In the genomic region with DNA sequence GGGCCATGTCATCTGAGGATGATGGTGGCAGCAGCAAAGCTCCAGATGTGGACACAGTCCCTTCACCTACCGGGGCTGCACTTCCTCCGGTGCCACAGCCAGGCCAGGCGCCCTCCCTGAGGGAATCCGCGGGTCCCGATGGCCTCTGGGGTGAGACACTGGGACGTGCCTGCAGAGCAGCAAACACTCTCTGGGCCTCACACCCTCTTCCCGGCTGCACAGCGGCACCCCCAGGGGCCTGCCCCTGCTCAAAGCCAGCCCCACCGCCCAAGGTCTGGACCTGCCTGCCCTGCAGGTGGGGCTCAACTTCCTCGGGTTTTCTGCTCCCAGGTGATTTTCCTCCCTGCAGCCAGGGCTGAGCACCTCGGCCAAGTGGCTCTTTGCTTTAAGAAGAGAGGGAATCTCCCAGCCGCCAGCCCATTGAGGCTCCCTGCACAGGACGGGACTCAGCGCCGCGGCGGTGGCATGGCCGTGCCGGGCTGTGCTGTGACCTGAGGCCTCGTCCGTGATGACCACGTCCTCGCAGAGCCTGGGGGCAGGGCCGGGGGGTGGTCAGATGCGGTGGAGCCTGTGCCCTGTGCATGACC, we compare ENCODE assay signal across 2 cellular contexts.
A peak's percentile ranks its signal among the peaks of the same experiment; 100 is the strongest.
TF ChIP-seq lines count a peak whose summit lies in the region.

No MANE protein-coding gene starts in this region.

TF ChIP-seq in H1, 55 proteins besides CTCF, POLR2A, EP300 and RAD21 (continued from another document):
- TF ChIP-seq RBBP5 (IDR thresholded peaks at IDR 0.05; ENCODE audit: borderline replicate concordance, low read depth, low read length) (no peak), EZH2 (IDR thresholded peaks at IDR 0.05; ENCODE audit: low read depth, low read length, severe bottlenecking) (no peak), KDM4A (IDR thresholded peaks at IDR 0.05; ENCODE audit: low read depth, low read length, severe bottlenecking) (no peak), ASH2L (IDR thresholded peaks at IDR 0.05; ENCODE audit: low read length) (no peak), CBX8 (IDR thresholded peaks at IDR 0.05; ENCODE audit: borderline replicate concordance, low read depth, low read length) (no peak), SAP30 (IDR thresholded peaks at IDR 0.05; ENCODE audit: insufficient read depth, insufficient replicate concordance, low read length) (no peak), NANOG (IDR thresholded peaks at IDR 0.05; ENCODE audit: insufficient read depth, low read depth, low read length, poor library complexity, severe bottlenecking) (no peak)

TF ChIP-seq in HepG2, 621 proteins besides CTCF, POLR2A, EP300 and RAD21 (continued from another document and continues in another):
- TF ChIP-seq PHF8 (CRISPR knock-in tag; IDR thresholded peaks at IDR 0.05) (peak; percentile 42), MED1 (CRISPR knock-in tag; IDR thresholded peaks at IDR 0.05) (peak; percentile 34; the same call in 1 of the 2 replicates), ZFY (CRISPR knock-in tag; IDR thresholded peaks at IDR 0.05) (peak; percentile 63), ZNF331 (CRISPR knock-in tag; IDR thresholded peaks at IDR 0.05) (peak; percentile 65; the same call in 1 of the 2 replicates), NFKB2 (CRISPR knock-in tag; IDR thresholded peaks at IDR 0.05; ENCODE audit: borderline replicate concordance) (peak; percentile 40; the same call in 1 of the 2 replicates), ZNF768 (CRISPR knock-in tag; IDR thresholded peaks at IDR 0.05) (peak; percentile 55; the same call in 1 of the 2 replicates), NONO (IDR thresholded peaks at IDR 0.05) (no peak), NONO (CRISPR knock-in tag; conservative IDR thresholded peaks at IDR 0.05) (0 out of 2 replicates have a peak, but pooled peaks have one; percentile 12), ZNF501 (CRISPR knock-in tag; IDR thresholded peaks at IDR 0.05) (peak; percentile 39; the same call in 1 of the 2 replicates), ETV5 (CRISPR knock-in tag; IDR thresholded peaks at IDR 0.05; ENCODE audit: borderline replicate concordance) (peak; percentile 7; the same call in 1 of the 2 replicates), ZBTB38 (CRISPR knock-in tag; IDR thresholded peaks at IDR 0.05) (peak; percentile 28; the same call in 1 of the 2 replicates), FLYWCH1 (CRISPR knock-in tag; IDR thresholded peaks at IDR 0.05) (no peak), SIX1 (CRISPR knock-in tag; IDR thresholded peaks at IDR 0.05; ENCODE audit: borderline replicate concordance) (no peak), SNAPC2 (CRISPR knock-in tag; IDR thresholded peaks at IDR 0.05) (0 out of 2 replicates have a peak, but pooled peaks have one; percentile 42), PHF21A (CRISPR knock-in tag; IDR thresholded peaks at IDR 0.05) (0 out of 2 replicates have a peak, but pooled peaks have one; percentile 44), ZNF232 (CRISPR knock-in tag; IDR thresholded peaks at IDR 0.05; ENCODE audit: borderline replicate concordance) (0 out of 2 replicates have a peak, but pooled peaks have one; percentile 2), KDM5B (CRISPR knock-in tag; IDR thresholded peaks at IDR 0.05; ENCODE audit: borderline replicate concordance) (peak; percentile 50; the same call in 1 of the 2 replicates), KDM2A (CRISPR knock-in tag; IDR thresholded peaks at IDR 0.05; ENCODE audit: borderline replicate concordance, low read depth) (0 out of 2 replicates have a peak, but pooled peaks have one; percentile 50), ZNF83 (CRISPR knock-in tag; IDR thresholded peaks at IDR 0.05; ENCODE audit: borderline replicate concordance) (0 out of 2 replicates have a peak, but pooled peaks have one; percentile 23), STAG1 (CRISPR knock-in tag; IDR thresholded peaks at IDR 0.05) (peak; percentile 53), ZFX (CRISPR knock-in tag; IDR thresholded peaks at IDR 0.05; ENCODE audit: low read depth) (peak; percentile 75), ASH2L (IDR thresholded peaks at IDR 0.05; ENCODE audit: insufficient read length, low read depth, low read length) (no peak), RORA (CRISPR knock-in tag; IDR thresholded peaks at IDR 0.05) (no peak), RBAK (CRISPR knock-in tag; IDR thresholded peaks at IDR 0.05) (peak; percentile 30; the same call in 1 of the 2 replicates), MTA1 (CRISPR knock-in tag; IDR thresholded peaks at IDR 0.05; ENCODE audit: borderline replicate concordance) (peak; percentile 41; the same call in 1 of the 2 replicates), SMC3 (IDR thresholded peaks at IDR 0.05; ENCODE audit: low read length) (no peak)
- TF ChIP-seq, protein P1, sequence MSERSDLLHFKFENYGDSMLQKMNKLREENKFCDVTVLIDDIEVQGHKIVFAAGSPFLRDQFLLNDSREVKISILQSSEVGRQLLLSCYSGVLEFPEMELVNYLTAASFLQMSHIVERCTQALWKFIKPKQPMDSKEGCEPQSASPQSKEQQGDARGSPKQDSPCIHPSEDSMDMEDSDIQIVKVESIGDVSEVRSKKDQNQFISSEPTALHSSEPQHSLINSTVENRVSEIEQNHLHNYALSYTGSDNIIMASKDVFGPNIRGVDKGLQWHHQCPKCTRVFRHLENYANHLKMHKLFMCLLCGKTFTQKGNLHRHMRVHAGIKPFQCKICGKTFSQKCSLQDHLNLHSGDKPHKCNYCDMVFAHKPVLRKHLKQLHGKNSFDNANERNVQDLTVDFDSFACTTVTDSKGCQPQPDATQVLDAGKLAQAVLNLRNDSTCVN (CRISPR knock-in tag; IDR thresholded peaks at IDR 0.05; ENCODE audit: borderline replicate concordance) = no peak
- TF ChIP-seq, protein P2, sequence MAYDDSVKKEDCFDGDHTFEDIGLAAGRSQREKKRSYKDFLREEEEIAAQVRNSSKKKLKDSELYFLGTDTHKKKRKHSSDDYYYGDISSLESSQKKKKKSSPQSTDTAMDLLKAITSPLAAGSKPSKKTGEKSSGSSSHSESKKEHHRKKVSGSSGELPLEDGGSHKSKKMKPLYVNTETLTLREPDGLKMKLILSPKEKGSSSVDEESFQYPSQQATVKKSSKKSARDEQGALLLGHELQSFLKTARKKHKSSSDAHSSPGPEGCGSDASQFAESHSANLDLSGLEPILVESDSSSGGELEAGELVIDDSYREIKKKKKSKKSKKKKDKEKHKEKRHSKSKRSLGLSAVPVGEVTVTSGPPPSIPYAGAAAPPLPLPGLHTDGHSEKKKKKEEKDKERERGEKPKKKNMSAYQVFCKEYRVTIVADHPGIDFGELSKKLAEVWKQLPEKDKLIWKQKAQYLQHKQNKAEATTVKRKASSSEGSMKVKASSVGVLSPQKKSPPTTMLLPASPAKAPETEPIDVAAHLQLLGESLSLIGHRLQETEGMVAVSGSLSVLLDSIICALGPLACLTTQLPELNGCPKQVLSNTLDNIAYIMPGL (CRISPR knock-in tag; IDR thresholded peaks at IDR 0.05; ENCODE audit: borderline replicate concordance in 1 of 2, low read depth in 1 of 2) = 0 out of 4 replicates have a peak, but pooled peaks of 1 of the 2 experiments have one; percentile 34
- TF ChIP-seq, protein P3, sequence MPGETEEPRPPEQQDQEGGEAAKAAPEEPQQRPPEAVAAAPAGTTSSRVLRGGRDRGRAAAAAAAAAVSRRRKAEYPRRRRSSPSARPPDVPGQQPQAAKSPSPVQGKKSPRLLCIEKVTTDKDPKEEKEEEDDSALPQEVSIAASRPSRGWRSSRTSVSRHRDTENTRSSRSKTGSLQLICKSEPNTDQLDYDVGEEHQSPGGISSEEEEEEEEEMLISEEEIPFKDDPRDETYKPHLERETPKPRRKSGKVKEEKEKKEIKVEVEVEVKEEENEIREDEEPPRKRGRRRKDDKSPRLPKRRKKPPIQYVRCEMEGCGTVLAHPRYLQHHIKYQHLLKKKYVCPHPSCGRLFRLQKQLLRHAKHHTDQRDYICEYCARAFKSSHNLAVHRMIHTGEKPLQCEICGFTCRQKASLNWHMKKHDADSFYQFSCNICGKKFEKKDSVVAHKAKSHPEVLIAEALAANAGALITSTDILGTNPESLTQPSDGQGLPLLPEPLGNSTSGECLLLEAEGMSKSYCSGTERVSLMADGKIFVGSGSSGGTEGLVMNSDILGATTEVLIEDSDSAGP (CRISPR knock-in tag; IDR thresholded peaks at IDR 0.05; ENCODE audit: borderline replicate concordance) = peak; percentile 62; the same call in 1 of the 2 replicates
- TF ChIP-seq, protein P4, sequence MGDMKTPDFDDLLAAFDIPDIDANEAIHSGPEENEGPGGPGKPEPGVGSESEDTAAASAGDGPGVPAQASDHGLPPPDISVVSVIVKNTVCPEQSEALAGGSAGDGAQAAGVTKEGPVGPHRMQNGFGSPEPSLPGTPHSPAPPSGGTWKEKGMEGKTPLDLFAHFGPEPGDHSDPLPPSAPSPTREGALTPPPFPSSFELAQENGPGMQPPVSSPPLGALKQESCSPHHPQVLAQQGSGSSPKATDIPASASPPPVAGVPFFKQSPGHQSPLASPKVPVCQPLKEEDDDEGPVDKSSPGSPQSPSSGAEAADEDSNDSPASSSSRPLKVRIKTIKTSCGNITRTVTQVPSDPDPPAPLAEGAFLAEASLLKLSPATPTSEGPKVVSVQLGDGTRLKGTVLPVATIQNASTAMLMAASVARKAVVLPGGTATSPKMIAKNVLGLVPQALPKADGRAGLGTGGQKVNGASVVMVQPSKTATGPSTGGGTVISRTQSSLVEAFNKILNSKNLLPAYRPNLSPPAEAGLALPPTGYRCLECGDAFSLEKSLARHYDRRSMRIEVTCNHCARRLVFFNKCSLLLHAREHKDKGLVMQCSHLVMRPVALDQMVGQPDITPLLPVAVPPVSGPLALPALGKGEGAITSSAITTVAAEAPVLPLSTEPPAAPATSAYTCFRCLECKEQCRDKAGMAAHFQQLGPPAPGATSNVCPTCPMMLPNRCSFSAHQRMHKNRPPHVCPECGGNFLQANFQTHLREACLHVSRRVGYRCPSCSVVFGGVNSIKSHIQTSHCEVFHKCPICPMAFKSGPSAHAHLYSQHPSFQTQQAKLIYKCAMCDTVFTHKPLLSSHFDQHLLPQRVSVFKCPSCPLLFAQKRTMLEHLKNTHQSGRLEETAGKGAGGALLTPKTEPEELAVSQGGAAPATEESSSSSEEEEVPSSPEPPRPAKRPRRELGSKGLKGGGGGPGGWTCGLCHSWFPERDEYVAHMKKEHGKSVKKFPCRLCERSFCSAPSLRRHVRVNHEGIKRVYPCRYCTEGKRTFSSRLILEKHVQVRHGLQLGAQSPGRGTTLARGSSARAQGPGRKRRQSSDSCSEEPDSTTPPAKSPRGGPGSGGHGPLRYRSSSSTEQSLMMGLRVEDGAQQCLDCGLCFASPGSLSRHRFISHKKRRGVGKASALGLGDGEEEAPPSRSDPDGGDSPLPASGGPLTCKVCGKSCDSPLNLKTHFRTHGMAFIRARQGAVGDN (CRISPR knock-in tag; IDR thresholded peaks at IDR 0.05) = peak; percentile 91
- TF ChIP-seq, protein P5, sequence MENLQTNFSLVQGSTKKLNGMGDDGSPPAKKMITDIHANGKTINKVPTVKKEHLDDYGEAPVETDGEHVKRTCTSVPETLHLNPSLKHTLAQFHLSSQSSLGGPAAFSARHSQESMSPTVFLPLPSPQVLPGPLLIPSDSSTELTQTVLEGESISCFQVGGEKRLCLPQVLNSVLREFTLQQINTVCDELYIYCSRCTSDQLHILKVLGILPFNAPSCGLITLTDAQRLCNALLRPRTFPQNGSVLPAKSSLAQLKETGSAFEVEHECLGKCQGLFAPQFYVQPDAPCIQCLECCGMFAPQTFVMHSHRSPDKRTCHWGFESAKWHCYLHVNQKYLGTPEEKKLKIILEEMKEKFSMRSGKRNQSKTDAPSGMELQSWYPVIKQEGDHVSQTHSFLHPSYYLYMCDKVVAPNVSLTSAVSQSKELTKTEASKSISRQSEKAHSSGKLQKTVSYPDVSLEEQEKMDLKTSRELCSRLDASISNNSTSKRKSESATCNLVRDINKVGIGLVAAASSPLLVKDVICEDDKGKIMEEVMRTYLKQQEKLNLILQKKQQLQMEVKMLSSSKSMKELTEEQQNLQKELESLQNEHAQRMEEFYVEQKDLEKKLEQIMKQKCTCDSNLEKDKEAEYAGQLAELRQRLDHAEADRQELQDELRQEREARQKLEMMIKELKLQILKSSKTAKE (CRISPR knock-in tag; IDR thresholded peaks at IDR 0.05; ENCODE audit: borderline replicate concordance) = no peak
- TF ChIP-seq, protein P6, sequence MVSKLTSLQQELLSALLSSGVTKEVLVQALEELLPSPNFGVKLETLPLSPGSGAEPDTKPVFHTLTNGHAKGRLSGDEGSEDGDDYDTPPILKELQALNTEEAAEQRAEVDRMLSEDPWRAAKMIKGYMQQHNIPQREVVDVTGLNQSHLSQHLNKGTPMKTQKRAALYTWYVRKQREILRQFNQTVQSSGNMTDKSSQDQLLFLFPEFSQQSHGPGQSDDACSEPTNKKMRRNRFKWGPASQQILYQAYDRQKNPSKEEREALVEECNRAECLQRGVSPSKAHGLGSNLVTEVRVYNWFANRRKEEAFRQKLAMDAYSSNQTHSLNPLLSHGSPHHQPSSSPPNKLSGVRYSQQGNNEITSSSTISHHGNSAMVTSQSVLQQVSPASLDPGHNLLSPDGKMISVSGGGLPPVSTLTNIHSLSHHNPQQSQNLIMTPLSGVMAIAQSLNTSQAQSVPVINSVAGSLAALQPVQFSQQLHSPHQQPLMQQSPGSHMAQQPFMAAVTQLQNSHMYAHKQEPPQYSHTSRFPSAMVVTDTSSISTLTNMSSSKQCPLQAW (CRISPR knock-in tag; IDR thresholded peaks at IDR 0.05) = peak; percentile 27; the same call in 1 of the 2 replicates
- TF ChIP-seq, protein P7, sequence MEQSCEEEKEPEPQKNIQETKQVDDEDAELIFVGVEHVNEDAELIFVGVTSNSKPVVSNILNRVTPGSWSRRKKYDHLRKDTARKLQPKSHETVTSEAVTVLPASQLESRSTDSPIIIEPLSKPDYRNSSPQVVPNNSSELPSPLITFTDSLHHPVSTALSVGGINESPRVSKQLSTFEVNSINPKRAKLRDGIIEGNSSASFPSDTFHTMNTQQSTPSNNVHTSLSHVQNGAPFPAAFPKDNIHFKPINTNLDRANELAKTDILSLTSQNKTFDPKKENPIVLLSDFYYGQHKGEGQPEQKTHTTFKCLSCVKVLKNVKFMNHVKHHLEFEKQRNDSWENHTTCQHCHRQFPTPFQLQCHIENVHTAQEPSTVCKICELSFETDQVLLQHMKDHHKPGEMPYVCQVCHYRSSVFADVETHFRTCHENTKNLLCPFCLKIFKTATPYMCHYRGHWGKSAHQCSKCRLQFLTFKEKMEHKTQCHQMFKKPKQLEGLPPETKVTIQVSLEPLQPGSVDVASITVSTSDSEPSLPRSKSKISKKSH (CRISPR knock-in tag; IDR thresholded peaks at IDR 0.05; ENCODE audit: borderline replicate concordance) = peak; percentile 66; the same call in 1 of the 2 replicates
- TF ChIP-seq, protein P8, sequence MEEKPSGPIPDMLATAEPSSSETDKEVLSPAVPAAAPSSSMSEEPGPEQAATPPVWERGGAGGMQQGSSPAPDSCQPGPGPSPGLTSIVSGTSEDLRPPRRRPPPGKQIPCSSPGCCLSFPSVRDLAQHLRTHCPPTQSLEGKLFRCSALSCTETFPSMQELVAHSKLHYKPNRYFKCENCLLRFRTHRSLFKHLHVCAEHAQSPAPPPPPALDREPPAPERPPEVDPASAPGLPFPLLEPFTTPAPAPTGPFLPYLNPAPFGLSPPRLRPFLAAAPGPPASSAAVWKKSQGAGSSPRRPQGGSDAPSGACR (CRISPR knock-in tag; IDR thresholded peaks at IDR 0.05) = 0 out of 2 replicates have a peak, but pooled peaks have one; percentile 33
